In the genomic region with DNA sequence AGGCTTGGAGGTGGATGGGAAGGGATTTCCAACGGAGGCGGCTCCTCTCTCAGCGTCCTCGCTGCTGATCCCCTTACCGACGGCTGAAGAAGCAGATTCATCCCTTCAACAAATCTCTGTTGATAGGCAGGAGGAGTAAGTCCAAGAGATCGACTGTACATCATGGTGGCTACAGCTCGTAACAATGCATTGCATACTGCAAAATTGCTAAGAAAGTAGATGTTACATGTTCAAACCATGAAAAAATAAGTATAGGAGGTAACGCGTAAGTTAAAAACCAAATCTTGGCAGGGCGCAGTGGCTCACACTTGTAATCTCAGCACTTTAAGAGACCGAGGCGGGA, we compare ENCODE assay signal across 11 cellular contexts. TPM values are rescaled to one million over a fixed set of nuclear protein-coding genes. Genes with fewer than 3 reads are reported as not detected.
DNase-seq lines count a peak whose midpoint lies in the region; ATAC-seq and TF ChIP-seq lines count a peak whose summit lies in the region.
"Had no signal": no experiment of that assay in that cellular context is flagged by ENCODE, and none has a peak within 500 bp of the region (broad histone marks: within the 10 kb centered on the region; RNA-seq: fewer than 3 reads in every experiment).

No MANE protein-coding gene starts in this region.

- no peaks in the 10 kb centered on the region for H3K9me3 Mint-ChIP-seq in HFFc6
- H3K9me3 Mint-ChIP-seq in activated naive CD8-positive, alpha-beta T cell treated with anti-CD3 and anti-CD28 coated beads, Interleukin-2, amount 10 ng/mL, durations not matched to agents 7 days and 5 days: no peaks in the 10 kb centered on the region
- H3K9me3 Mint-ChIP-seq in nephron progenitor cell: no peaks in the 10 kb centered on the region

- peak overlapping the region in 6 of 10 experiments; percentile 75 to 98 (median 90); a peak in 4 of 20 replicates for H3K4me3 ChIP-seq in BLaER1 treated with 17β-estradiol and CSF1 and Interleukin-3, amounts not matched to agents 10 nM and 100 nM

- no peaks in the 10 kb centered on the region; a peak in 2 of 22 replicates for H3K27me3 ChIP-seq in BLaER1 treated with 17β-estradiol and CSF1 and Interleukin-3, amounts not matched to agents 10 nM and 100 nM
- H3K27me3 ChIP-seq: foreskin keratinocyte, Peyer's patch had no signal

- no peak for DNase-seq in HFFc6
- DNase-seq in activated naive CD8-positive, alpha-beta T cell treated with anti-CD3 and anti-CD28 coated beads, Interleukin-2, amount 10 ng/mL, durations not matched to agents 7 days and 5 days: no peak
- no peak for DNase-seq in nephron progenitor cell
- no peak for DNase-seq in amygdala (lab: John Stamatoyannopoulos, UW)
- no peak for DNase-seq in SW480 (ENCODE audit: low spot score)
- DNase-seq in EL: no peak
- DNase-seq in OCI-M2 (lab: John Stamatoyannopoulos, UW; ENCODE audit: unreplicated experiment): no peak

- H3K9me3 ChIP-seq in BLaER1 treated with 17β-estradiol and CSF1 and Interleukin-3, amounts not matched to agents 10 nM and 100 nM (replicated peaks in 1 of 11): peaks cover 0 to 14% (median 10%) of the 10 kb centered on the region in 11 experiments; a peak in 16 of 22 replicates
- H3K9me3 ChIP-seq: Peyer's patch had no signal

- no peak for ATAC-seq in activated naive CD8-positive, alpha-beta T cell treated with anti-CD3 and anti-CD28 coated beads, Interleukin-2, amount 10 ng/mL, durations not matched to agents 7 days and 5 days (ENCODE audit: low read depth)

- H3K4me3 Mint-ChIP-seq in HFFc6 (peak overlapping the region; percentile 37; the same call in 1 of the 2 replicates), nephron progenitor cell (peak overlapping the region; percentile 86)
- peak overlapping the region; percentile 84 for H3K4me3 Mint-ChIP-seq in activated naive CD8-positive, alpha-beta T cell treated with anti-CD3 and anti-CD28 coated beads, Interleukin-2, amount 10 ng/mL, durations not matched to agents 7 days and 5 days

- H3K27me3 Mint-ChIP-seq in HFFc6 (ENCODE audit: insufficient read depth) (peaks cover 4% of the 10 kb centered on the region; the same call in 1 of the 2 replicates), nephron progenitor cell (ENCODE audit: low read depth, poor library complexity) (peaks cover 34% of the 10 kb centered on the region)
- H3K27me3 Mint-ChIP-seq in activated naive CD8-positive, alpha-beta T cell treated with anti-CD3 and anti-CD28 coated beads, Interleukin-2, amount 10 ng/mL, durations not matched to agents 7 days and 5 days: peaks cover 14% of the 10 kb centered on the region

- H3K4me1 Mint-ChIP-seq in HFFc6 (ENCODE audit: low read depth) (peaks cover 11% of the 10 kb centered on the region), nephron progenitor cell (peaks cover 11% of the 10 kb centered on the region)
- H3K4me1 Mint-ChIP-seq in activated naive CD8-positive, alpha-beta T cell treated with anti-CD3 and anti-CD28 coated beads, Interleukin-2, amount 10 ng/mL, durations not matched to agents 7 days and 5 days: peaks cover 14% of the 10 kb centered on the region

- TF ChIP-seq CTCF in HFFc6 (IDR thresholded peaks at IDR 0.05) (no peak), nephron progenitor cell (IDR thresholded peaks at IDR 0.05) (no peak)

- H3K27ac ChIP-seq in BLaER1 treated with 17β-estradiol and CSF1 and Interleukin-3, amounts not matched to agents 10 nM and 100 nM: no peak overlapping the region
- H3K27ac ChIP-seq: cardiac muscle cell had no signal

- H3K27ac Mint-ChIP-seq in HFFc6 (no peak overlapping the region), nephron progenitor cell (no peak overlapping the region)
- no peak overlapping the region for H3K27ac Mint-ChIP-seq in activated naive CD8-positive, alpha-beta T cell treated with anti-CD3 and anti-CD28 coated beads, Interleukin-2, amount 10 ng/mL, durations not matched to agents 7 days and 5 days

- H4K20me1 ChIP-seq in BLaER1 treated with 17β-estradiol and CSF1 and Interleukin-3, amounts not matched to agents 10 nM and 100 nM: peaks cover 4 to 40% (median 20%) of the 10 kb centered on the region in 11 experiments; a peak in 18 of 22 replicates

- H3K9ac ChIP-seq in BLaER1 treated with 17β-estradiol and CSF1 and Interleukin-3, amounts not matched to agents 10 nM and 100 nM: no peak overlapping the region

- H3K4me1 ChIP-seq in BLaER1 treated with 17β-estradiol and CSF1 and Interleukin-3, amounts not matched to agents 10 nM and 100 nM: peaks cover 12 to 35% (median 26%) of the 10 kb centered on the region in 10 experiments
- H3K4me1 ChIP-seq: foreskin keratinocyte had no signal

- H3K4me2 ChIP-seq in BLaER1 treated with 17β-estradiol and CSF1 and Interleukin-3, amounts not matched to agents 10 nM and 100 nM: peak overlapping the region in 9 of 11 experiments; percentile 24 to 86 (median 54); a peak in 15 of 22 replicates

- H3K36me3 Mint-ChIP-seq in HFFc6 (ENCODE audit: low read depth) (peaks cover 19% of the 10 kb centered on the region), nephron progenitor cell (ENCODE audit: low read depth) (peaks cover 28% of the 10 kb centered on the region)
- peaks cover 21% of the 10 kb centered on the region for H3K36me3 Mint-ChIP-seq in activated naive CD8-positive, alpha-beta T cell treated with anti-CD3 and anti-CD28 coated beads, Interleukin-2, amount 10 ng/mL, durations not matched to agents 7 days and 5 days

- POLR2A ChIA-PET in activated naive CD8-positive, alpha-beta T cell treated with anti-CD3 and anti-CD28 coated beads, Interleukin-2, amount 10 ng/mL, durations not matched to agents 7 days and 5 days (lab: Charles Lee): interaction anchor here (2.1 kb wide), 1 partner anchor 38 kb away, joined by 7 read pairs; a partner anchor contains a TSS

- peaks cover 20 to 28% (median 23%) of the 10 kb centered on the region in 11 experiments for H3K36me3 ChIP-seq in BLaER1 treated with 17β-estradiol and CSF1 and Interleukin-3, amounts not matched to agents 10 nM and 100 nM

RNA-seq across cellular contexts. Expression of a gene that starts 0.5 kb away (rescaled TPM):
- total RNA-seq in HFFc6 (2021; fragmentation: NEBNext Ultra II Directional; extraction: Animal tissue kit (Norgen Biotek cat#: 25700)): 10 to 100 TPM; 39.2 to 49.1 (median 42.5) TPM
- total RNA-seq in activated naive CD8-positive, alpha-beta T cell treated with anti-CD3 and anti-CD28 coated beads, Interleukin-2, amount 10 ng/mL, durations not matched to agents 7 days and 5 days: 10 to 100 TPM; 22.4 to 24.2 TPM

RNA-seq across cellular contexts. Expression of a gene that starts 19.1 kb away (rescaled TPM):
- total RNA-seq in HFFc6 (2021; fragmentation: NEBNext Ultra II Directional; extraction: Animal tissue kit (Norgen Biotek cat#: 25700)): 10 to 100 TPM; 10.6 to 21.6 (median 12.7) TPM
- total RNA-seq in activated naive CD8-positive, alpha-beta T cell treated with anti-CD3 and anti-CD28 coated beads, Interleukin-2, amount 10 ng/mL, durations not matched to agents 7 days and 5 days: not detected

RNA-seq across cellular contexts. Expression of a gene that starts 37.8 kb away (rescaled TPM):
- under 1 TPM in 5 of 6 experiments, not detected in 1; 0.09 to 0.29 (median 0.11) TPM for total RNA-seq in HFFc6 (2021; fragmentation: NEBNext Ultra II Directional; extraction: Animal tissue kit (Norgen Biotek cat#: 25700))
- total RNA-seq in activated naive CD8-positive, alpha-beta T cell treated with anti-CD3 and anti-CD28 coated beads, Interleukin-2, amount 10 ng/mL, durations not matched to agents 7 days and 5 days: 1 to 10 TPM; 1.2 to 2.2 TPM

RNA-seq across cellular contexts. Expression of a gene that starts 42.8 kb away (rescaled TPM):
- 10 to 100 TPM; 60.7 to 68.1 (median 62.8) TPM for total RNA-seq in HFFc6 (2021; fragmentation: NEBNext Ultra II Directional; extraction: Animal tissue kit (Norgen Biotek cat#: 25700))
- total RNA-seq in activated naive CD8-positive, alpha-beta T cell treated with anti-CD3 and anti-CD28 coated beads, Interleukin-2, amount 10 ng/mL, durations not matched to agents 7 days and 5 days: 10 to 100 TPM; 39.6 to 42.6 TPM

RNA-seq across cellular contexts. Expression of a gene that starts 45.0 kb away (rescaled TPM):
- 100 to 1,000 TPM in 1 of 6 experiments, 10 to 100 TPM in 5; 83.7 to 114 (median 94.3) TPM for total RNA-seq in HFFc6 (2021; fragmentation: NEBNext Ultra II Directional; extraction: Animal tissue kit (Norgen Biotek cat#: 25700))
- total RNA-seq in activated naive CD8-positive, alpha-beta T cell treated with anti-CD3 and anti-CD28 coated beads, Interleukin-2, amount 10 ng/mL, durations not matched to agents 7 days and 5 days: 10 to 100 TPM; 73.2 to 78.8 TPM

Comparison
In these comparisons a context has a peak if more than half of its experiments do, and no peak if none do; other contexts are left out.
1. RNA of a gene that starts 19.1 kb away (total RNA-seq): 10.6 to 21.6 TPM in HFFc6; not detected in activated naive CD8-positive, alpha-beta T cell treated with anti-CD3 and anti-CD28 coated beads, Interleukin-2, amount 10 ng/mL, durations not matched to agents 7 days and 5 days; every median in the first group is over 10 times any median in the second.
2. Peak in every context shown above with its lines, with median percentiles within 50 percentile points of each other: H3K4me3 Mint-ChIP-seq.